ENCODE assay signal across 13 cellular contexts in genomic region chr16:4213721-4214120, GRCh38. TPM values are rescaled to one million over a fixed set of nuclear protein-coding genes. Genes with fewer than 3 reads are reported as not detected.
DNase-seq lines count a peak whose midpoint lies in the region; ATAC-seq and TF ChIP-seq lines count a peak whose summit lies in the region.
"Had no signal": no experiment of that assay in that cellular context is flagged by ENCODE, and none has a peak within 500 bp of the region (broad histone marks: within the 10 kb centered on the region; RNA-seq: fewer than 3 reads in every experiment).

No MANE protein-coding gene starts in this region.

- H2AFZ ChIP-seq in IMR-90 (replicated peaks; ENCODE audit: low read length, poor library complexity) (peak overlapping the region; percentile 38), SK-N-SH (ENCODE audit: low read depth) (no peak overlapping the region)

- dilution Hi-C loops in IMR-90 (cut with HindIII; ENCODE audit: low sequenced_read_pairs, unreplicated experiment) = no loop called here

- H3K23ac ChIP-seq in IMR-90 (ENCODE audit: low read depth, low read length) = peak overlapping the region; percentile 83

- in situ Hi-C loops in IMR-90 (cut with MboI; ENCODE audit: low sequenced_read_pairs) = no loop called here

- POLR2A ChIA-PET in IMR-90 (lab: Charles Lee; ENCODE audit: unreplicated experiment) = no interaction called here
- POLR2A ChIA-PET in SK-N-SH (lab: Yijun Ruan, JAX) = no interaction called here

- no peaks in the 10 kb centered on the region for H3K36me3 ChIP-seq in IMR-90 (ENCODE audit: control insufficient read depth, insufficient read depth, low read length)
- H3K36me3 ChIP-seq in tibial artery = no peaks in the 10 kb centered on the region
- no peaks in the 10 kb centered on the region for H3K36me3 ChIP-seq in SK-N-SH (replicated peaks in 1 of 2; ENCODE audit: control insufficient read depth in 1 of 2, insufficient read depth in 2 of 2, low read length in 1 of 2)
- H3K36me3 ChIP-seq: spleen had no signal

- peak overlapping the region; percentile 96 for H2BK120ac ChIP-seq in IMR-90 (ENCODE audit: low read depth, low read length)

- no peaks in the 10 kb centered on the region for H3F3A ChIP-seq in SK-N-SH (replicated peaks; ENCODE audit: insufficient read depth)

- ATAC-seq in IMR-90 (ENCODE audit: low read depth) (peak; percentile 3), left colon (peak; percentile 79)
- ATAC-seq in activated CD4-positive, CD25-positive, alpha-beta regulatory T cell treated with anti-CD3 and anti-CD28 coated beads, Interleukin-2, amount 50 U/mL, for 24 hours = no peak

- intact Hi-C loops in IMR-90 (cut with micrococcal nuclease) = no loop called here
- intact Hi-C loops in left colon (cut with DNase I, micrococcal nuclease) = no loop called here
- intact Hi-C loops in tibial artery (cut with DNase I; ENCODE audit: low total_unique reads) = no loop called here

- no peaks in the 10 kb centered on the region for H3K27me3 ChIP-seq in IMR-90 (ENCODE audit: control insufficient read depth, insufficient read depth, low read length)
- H3K27me3 ChIP-seq in tibial artery = no peaks in the 10 kb centered on the region
- no peaks in the 10 kb centered on the region for H3K27me3 ChIP-seq in SK-N-SH (ENCODE audit: insufficient read depth)

- H3K9me3 ChIP-seq in IMR-90 (ENCODE audit: control insufficient read depth, insufficient read depth, low read length) = no peaks in the 10 kb centered on the region
- H3K9me3 ChIP-seq in tibial artery = no peaks in the 10 kb centered on the region
- no peaks in the 10 kb centered on the region for H3K9me3 ChIP-seq in SK-N-SH
- H3K9me3 ChIP-seq: spleen had no signal

- BruUV-seq in IMR-90 (replicated peaks; lab: Mats Ljungman, UMichigan) = no TSS peak

- no peak for TF ChIP-seq EP300 in SK-N-SH (IDR thresholded peaks at IDR 0.05; ENCODE audit: borderline replicate concordance in 1 of 2, low read depth in 1 of 2, low read length in 1 of 2)

- DNase-seq in IMR-90 (no peak), left colon (peak; percentile 44 to 58), tibial artery (no peak), SK-N-SH (no peak), NCI-H187 (lab: John Stamatoyannopoulos, UW) (no peak), OCI-M2 (lab: John Stamatoyannopoulos, UW; ENCODE audit: unreplicated experiment) (no peak)
- DNase-seq: activated CD4-positive, alpha-beta T cell treated with anti-CD3 and anti-CD28 coated beads, Interleukin-2, amount 10 ng/mL, durations not matched to agents 24 days and 14 days; activated effector memory CD4-positive, alpha-beta T cell treated with Interleukin-2 at 50 U/mL for 16 hours; cortex of kidney; naive B cell; spleen had no signal

- no peak for TF ChIP-seq POLR2A in IMR-90 (IDR thresholded peaks at IDR 0.05; ENCODE audit: low read depth, low read length)

- H3K56ac ChIP-seq in IMR-90 (ENCODE audit: extremely low read depth, insufficient read depth, low read length) = peak overlapping the region; percentile 41; the same call in 1 of the 2 replicates

- H3K4me2 ChIP-seq in IMR-90 (ENCODE audit: low read depth, low read length) (peak overlapping the region; percentile 32; the same call in 1 of the 2 replicates), SK-N-SH (no peak overlapping the region)

- peaks cover 30% of the 10 kb centered on the region for H3K4me1 ChIP-seq in IMR-90 (ENCODE audit: control insufficient read depth, insufficient read depth, low read length)
- peaks cover 0 to 78% (median 63%) of the 10 kb centered on the region in 4 donors for H3K4me1 ChIP-seq in tibial artery
- peaks cover 8 to 10% of the 10 kb centered on the region in 2 experiments; a peak in 2 of 4 replicates for H3K4me1 ChIP-seq in SK-N-SH (ENCODE audit: control insufficient read depth in 1 of 2, insufficient read depth in 2 of 2, low read depth in 1 of 2, low read length in 1 of 2)

- peaks cover 17% of the 10 kb centered on the region for H3K9me1 ChIP-seq in IMR-90 (ENCODE audit: insufficient read depth, low read length)

- H4K91ac ChIP-seq in IMR-90 (ENCODE audit: insufficient read depth, low read depth, low read length) = peak overlapping the region; percentile 97

- H3K4me3 ChIP-seq in IMR-90 (ENCODE audit: insufficient read depth, low read depth, low read length) (no peak overlapping the region), tibial artery (no peak overlapping the region), SK-N-SH (ENCODE audit: low read depth in 2 of 2, low read length in 1 of 2) (no peak overlapping the region)
- H3K4me3 ChIP-seq: spleen had no signal

- TF ChIP-seq RAD21 in IMR-90 (IDR thresholded peaks at IDR 0.05; ENCODE audit: low read length) (no peak), SK-N-SH (IDR thresholded peaks at IDR 0.05; ENCODE audit: low read length) (no peak)

- H3K79me2 ChIP-seq in SK-N-SH (ENCODE audit: insufficient read depth) = no peaks in the 10 kb centered on the region

- peak overlapping the region; percentile 95 for H2BK5ac ChIP-seq in IMR-90 (ENCODE audit: low read depth, low read length, poor library complexity, severe bottlenecking)

- H2BK20ac ChIP-seq in IMR-90 (ENCODE audit: low read depth, low read length) = peak overlapping the region; percentile 99

- peak overlapping the region; percentile 76 for H2AK9ac ChIP-seq in IMR-90 (replicated peaks; ENCODE audit: low read depth, low read length, poor library complexity)

- peak overlapping the region; percentile 100 for H2BK15ac ChIP-seq in IMR-90 (ENCODE audit: low read depth, low read length)

- no peaks in the 10 kb centered on the region for H3K9me2 ChIP-seq in SK-N-SH

- peak overlapping the region; percentile 46 for H4K5ac ChIP-seq in IMR-90 (ENCODE audit: low read depth, low read length)

- CTCF ChIA-PET in IMR-90 (lab: Yijun Ruan, JAX) = interaction anchor here (1.8 kb wide), 1 partner anchor 40 kb away, joined by 12 read pairs; no protein-coding TSS in a partner anchor
- CTCF ChIA-PET in SK-N-SH (lab: Yijun Ruan, JAX) = interaction anchor here (0.7 to 1.6 kb wide), 4 partner anchors 9 to 41 kb away, joined by 3 to 8 read pairs (median 4); no protein-coding TSS in a partner anchor

- H3K27ac ChIP-seq in IMR-90 (ENCODE audit: insufficient read depth, low read length) (peak overlapping the region; percentile 71), cingulate gyrus (ENCODE audit: low read depth, low read length) (peak overlapping the region; percentile 39), tibial artery (peak overlapping the region; percentile 81 to 91), SK-N-SH (ENCODE audit: low read depth in 2 of 2, low read length in 1 of 2) (peak overlapping the region in 1 of 2 experiments; percentile 13; a peak in 1 of 4 replicates)
- H3K27ac ChIP-seq: spleen had no signal

- TF ChIP-seq CTCF in IMR-90 (conservative IDR thresholded peaks at IDR 0.05; ENCODE audit: low read depth, low read length) (no peak), tibial artery (IDR thresholded peaks at IDR 0.05) (no peak), SK-N-SH (IDR thresholded peaks at IDR 0.05) (no peak)

- H3K79me1 ChIP-seq in IMR-90 (ENCODE audit: low read depth in 1 of 2, low read length in 2 of 2) = peaks cover 0 to 7% of the 10 kb centered on the region in 2 experiments; a peak in 2 of 4 replicates

- peak overlapping the region; percentile 60 for H3K18ac ChIP-seq in IMR-90 (ENCODE audit: low read depth, low read length)

- WGBS in IMR-90 (ENCODE audit: extremely low coverage in 2 of 2, insufficient read length in 1 of 2), 2 experiments = 76% methylated on average over 4 of the region's 7 CpGs; no CpG with 5 or more reads in 1 of the 2 experiments
- 90% methylated on average over 6 of the region's 7 CpGs for WGBS in SK-N-SH (ENCODE audit: low lambda C conversion rate)

- H3K4ac ChIP-seq in IMR-90 (ENCODE audit: low read depth, low read length) = peak overlapping the region; percentile 96

- H4K8ac ChIP-seq in IMR-90 (ENCODE audit: low read depth in 2 of 2, low read length in 2 of 2) = peak overlapping the region; percentile 83 to 86

- H4K20me1 ChIP-seq in IMR-90 (ENCODE audit: insufficient read depth, low read length) = no peaks in the 10 kb centered on the region
- no peaks in the 10 kb centered on the region for H4K20me1 ChIP-seq in SK-N-SH (ENCODE audit: insufficient read depth)

- H3K14ac ChIP-seq in IMR-90 (replicated peaks; ENCODE audit: low read depth, low read length) = peak overlapping the region; percentile 93

- H2AK5ac ChIP-seq in IMR-90 (ENCODE audit: low read depth, low read length) = peak overlapping the region; percentile 95

- H3K9ac ChIP-seq in IMR-90 (ENCODE audit: low read depth, low read length) (no peak overlapping the region), SK-N-SH (no peak overlapping the region)

TF ChIP-seq in IMR-90, 13 proteins besides CTCF, POLR2A, EP300 and RAD21 (continues in another document):
- no peak for TF ChIP-seq MAZ (IDR thresholded peaks at IDR 0.05; ENCODE audit: borderline replicate concordance, low read depth, low read length)
- no peak for TF ChIP-seq SMC3 (IDR thresholded peaks at IDR 0.05; ENCODE audit: low read depth, low read length)
- no peak for TF ChIP-seq BHLHE40 (IDR thresholded peaks at IDR 0.05; ENCODE audit: low read depth, low read length)

TF ChIP-seq in SK-N-SH, 30 proteins besides CTCF, POLR2A, EP300 and RAD21 (continues in another document):
- TF ChIP-seq TAF1 (IDR thresholded peaks at IDR 0.05; ENCODE audit: borderline replicate concordance, low read depth, low read length) = no peak
- TF ChIP-seq FOXM1 (IDR thresholded peaks at IDR 0.05; ENCODE audit: low read depth) = no peak
- no peak for TF ChIP-seq RFX5 (IDR thresholded peaks at IDR 0.05; ENCODE audit: low read length)

RNA-seq across cellular contexts. Expression of gene SRL, which starts 28.2 kb away (rescaled TPM):
- total RNA-seq in IMR-90 (2012; rRNA removed) (under 0.01 TPM in 1 of 2 replicates, not detected in the other), left colon (under 1 TPM; 0.46 to 0.50 TPM)
- polyA plus RNA-seq in IMR-90 (2012; rRNA removed) (0.04 and 0.14 TPM in 2 replicates), SK-N-SH (2012; rRNA removed) (not detected in 2 replicates)
- polyA plus RNA-seq in IMR-90 (2012; cell fraction: cytosol; rRNA removed) = 0.08 TPM in 2 replicates
- polyA plus RNA-seq in IMR-90 (2012; cell fraction: nucleus; rRNA removed; ENCODE audit: low replicate concordance) = 0.04 and 0.13 TPM in 2 replicates
- polyA plus RNA-seq in SK-N-SH (2012; cell fraction: cytosol; rRNA removed) = 0.01 and 0.03 TPM in 2 replicates
- not detected in 2 replicates for polyA plus RNA-seq in SK-N-SH (2012; cell fraction: nucleus; rRNA removed)
- total RNA-seq: activated CD4-positive, alpha-beta T cell treated with anti-CD3 and anti-CD28 coated beads, Interleukin-2, amount 10 ng/mL, durations not matched to agents 24 days and 14 days had no signal

RNA-seq across cellular contexts. Expression of gene TFAP4, which starts 59.1 kb away (rescaled TPM):
- total RNA-seq in IMR-90 (2012; rRNA removed) = 7.3 and 7.8 TPM in 2 replicates
- 5.6 and 7.0 TPM in 2 replicates for polyA plus RNA-seq in IMR-90 (2012; rRNA removed)
- polyA plus RNA-seq in IMR-90 (2012; cell fraction: cytosol; rRNA removed) = 3.0 and 5.3 TPM in 2 replicates
- 6.5 and 10.4 TPM in 2 replicates for polyA plus RNA-seq in IMR-90 (2012; cell fraction: nucleus; rRNA removed; ENCODE audit: low replicate concordance)
- total RNA-seq in left colon = 1 to 10 TPM; 8.5 to 9.4 TPM
- 8.8 and 13.1 TPM in 2 replicates for polyA plus RNA-seq in SK-N-SH (2012; rRNA removed)
- polyA plus RNA-seq in SK-N-SH (2012; cell fraction: cytosol; rRNA removed) = 5.4 and 7.4 TPM in 2 replicates
- 13.6 and 21.0 TPM in 2 replicates for polyA plus RNA-seq in SK-N-SH (2012; cell fraction: nucleus; rRNA removed)

Comparison
In these comparisons a context has a peak if more than half of its experiments do, and no peak if none do; other contexts are left out.
1. ATAC-seq: peak in IMR-90 (single experiment) and left colon (single experiment); none in activated CD4-positive, CD25-positive, alpha-beta regulatory T cell treated with anti-CD3 and anti-CD28 coated beads, Interleukin-2, amount 50 U/mL, for 24 hours (0 of 2).
2. DNase-seq: peak in left colon (2 of 2); none in IMR-90 (single experiment), tibial artery (0 of 2), SK-N-SH (single experiment), NCI-H187 (0 of 2) and OCI-M2 (single experiment).